ENCODE assay signal across 1 cellular context in the genomic region with DNA sequence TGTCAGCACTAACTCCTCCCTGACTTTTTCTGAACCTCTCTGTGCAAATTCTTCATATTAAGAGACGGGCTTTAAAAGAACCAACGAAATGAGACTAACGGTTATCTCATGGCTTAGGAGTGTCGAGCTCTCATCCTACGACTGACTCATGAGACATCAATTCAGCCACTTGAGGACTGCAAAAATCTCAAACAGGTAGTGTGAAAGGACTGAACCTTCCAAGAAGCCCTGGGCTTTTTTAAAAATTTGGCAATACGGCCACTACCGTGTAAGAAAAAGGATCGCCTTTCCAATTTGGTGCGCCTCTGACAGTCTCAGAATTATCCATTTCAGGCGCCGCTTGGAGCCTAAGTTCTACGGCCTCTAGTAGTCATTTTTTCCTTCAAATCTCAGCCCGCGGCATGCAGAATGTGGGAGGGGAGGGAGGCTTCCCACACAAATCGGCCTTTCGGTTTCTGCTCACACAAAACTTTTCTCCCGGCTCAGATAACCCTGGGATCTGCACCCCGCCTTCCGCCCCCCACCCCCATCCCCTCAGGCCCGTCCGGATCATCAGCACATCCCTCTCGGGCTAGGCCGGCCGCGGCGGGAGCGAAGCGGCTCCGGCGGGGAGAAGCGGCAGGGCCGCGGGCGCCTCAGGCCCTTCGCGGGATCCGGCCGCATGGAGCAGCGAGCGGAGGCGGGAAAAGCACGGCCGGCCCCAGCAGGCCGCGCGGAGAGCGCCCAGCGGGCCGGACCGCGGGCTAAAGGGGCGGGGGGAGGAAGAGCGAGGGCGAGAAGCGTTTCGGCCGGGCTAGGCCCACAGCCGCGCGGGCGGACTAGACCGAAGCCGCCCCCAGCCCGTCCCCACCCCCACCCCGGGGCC.
TF ChIP-seq lines count a peak whose summit lies in the region.

No MANE protein-coding gene starts in this region.

TF ChIP-seq in GM23338, 12 proteins besides CTCF, POLR2A, EP300 and RAD21 (continued from another document):
- TF ChIP-seq ZNF462 (CRISPR knock-in tag; IDR thresholded peaks at IDR 0.05): no peak
TF ChIP-seq in GM23338: peak in this region for 0.
